ENCODE assay signal across 8 cellular contexts in the genomic region with DNA sequence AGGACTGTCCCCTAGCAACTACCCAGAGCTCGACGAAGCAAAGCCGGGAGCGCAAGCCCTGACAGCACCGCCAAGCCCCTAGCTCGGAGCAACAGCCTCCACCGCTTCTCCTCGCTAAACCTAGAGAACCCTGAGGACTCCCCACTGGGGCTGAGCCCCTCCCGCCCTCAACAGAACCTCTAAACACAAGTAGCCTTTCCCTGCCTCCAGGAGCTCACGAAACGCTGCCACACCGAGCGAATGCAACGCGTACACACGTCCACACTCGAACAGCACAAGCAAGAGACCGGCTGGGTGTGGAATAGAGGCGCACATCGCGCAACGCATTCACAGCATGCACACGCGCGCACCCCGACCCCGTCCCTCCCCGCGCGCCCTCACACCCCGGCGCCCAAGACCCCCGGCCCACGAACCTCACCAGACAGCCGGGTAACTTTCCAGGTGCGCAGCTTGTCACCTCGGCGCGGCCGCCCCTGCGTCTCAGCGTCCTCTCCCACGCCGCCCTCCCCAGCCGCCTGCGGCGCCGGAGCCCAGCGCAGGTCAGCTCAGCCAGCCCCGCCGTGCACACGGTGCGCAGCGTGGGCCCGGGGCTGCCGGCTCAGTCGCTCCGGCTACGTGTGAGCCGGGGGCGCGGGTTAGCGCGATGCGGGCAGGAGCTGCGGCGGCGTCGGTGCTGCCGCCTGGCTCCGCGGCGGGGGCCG. TPM values are rescaled to one million over a fixed set of nuclear protein-coding genes. Genes with fewer than 3 reads are reported as not detected.
A peak's percentile ranks its signal among the peaks of the same experiment; 100 is the strongest.
DNase-seq lines count a peak whose midpoint lies in the region; ATAC-seq, FAIRE-seq and TF ChIP-seq lines count a peak whose summit lies in the region.

No MANE protein-coding gene starts in this region.

- peak overlapping the region; percentile 85 for H2AFZ ChIP-seq in astrocyte (ENCODE audit: low read depth, low read length)

- H3K27me3 ChIP-seq in astrocyte (ENCODE audit: insufficient read depth, low read length): peaks cover 37% of the 10 kb centered on the region
- H3K27me3 ChIP-seq in stomach: peaks cover 10 to 69% (median 28%) of the 10 kb centered on the region in 3 donors

- peak; percentile 63 to 70 for ATAC-seq in activated T-cell treated with anti-CD3 and anti-CD28 coated beads, Interleukin-2, amount 50 U/mL, for 4 hours
- ATAC-seq in HG03354 (IDR thresholded peaks at IDR 0.05; ENCODE audit: poor library complexity, severe bottlenecking, unreplicated experiment): no peak
- ATAC-seq in HG03108 (IDR thresholded peaks at IDR 0.05; ENCODE audit: unreplicated experiment): no peak
- ATAC-seq in HG02588 (IDR thresholded peaks at IDR 0.05; ENCODE audit: unreplicated experiment): no peak

- H3K79me2 ChIP-seq in astrocyte (ENCODE audit: insufficient read depth, low read length): no peaks in the 10 kb centered on the region

- H3K4me1 Mint-ChIP-seq in activated T-cell treated with anti-CD3 and anti-CD28 coated beads, Interleukin-2, amount 50 U/mL, for 4 hours (ENCODE audit: low read depth): peaks cover 7% of the 10 kb centered on the region
- H3K4me1 Mint-ChIP-seq in astrocyte (ENCODE audit: low read depth, unreplicated experiment): no peaks in the 10 kb centered on the region

- H3K4me3 ChIP-seq in astrocyte (ENCODE audit: insufficient read depth, low read depth, low read length): peak overlapping the region; percentile 46
- peak overlapping the region; percentile 36 to 53 (median 46) for H3K4me3 ChIP-seq in stomach

- no peak overlapping the region for H3K27ac Mint-ChIP-seq in astrocyte (ENCODE audit: unreplicated experiment)

- H3K4me1 ChIP-seq in astrocyte (ENCODE audit: insufficient read depth, low read length): peaks cover 7% of the 10 kb centered on the region
- peaks cover 0 to 21% (median 14%) of the 10 kb centered on the region in 4 donors for H3K4me1 ChIP-seq in stomach

- no peaks in the 10 kb centered on the region for H3K9me3 Mint-ChIP-seq in activated T-cell treated with anti-CD3 and anti-CD28 coated beads, Interleukin-2, amount 50 U/mL, for 4 hours
- H3K9me3 Mint-ChIP-seq in astrocyte (ENCODE audit: unreplicated experiment): peaks cover 4% of the 10 kb centered on the region

- peak overlapping the region; percentile 90 for H3K4me2 ChIP-seq in astrocyte (ENCODE audit: low read length)

- H3K9ac ChIP-seq in astrocyte (ENCODE audit: low read length): no peak overlapping the region

- intact Hi-C loops in stomach (cut with DNase I; ENCODE audit: low total_unique reads): no loop called here

- no peak for DNase-seq in activated T-cell treated with anti-CD3 and anti-CD28 coated beads, Interleukin-2, amount 50 U/mL, for 4 hours
- no peak for DNase-seq in activated T-cell treated with anti-CD3 and anti-CD28 coated beads for 4 hours
- peak; percentile 6 for DNase-seq in astrocyte (ENCODE audit: low read depth)
- DNase-seq in islet precursor cell: peak; percentile 60
- DNase-seq in stomach: no peak

- no peak for TF ChIP-seq POLR2A in stomach (IDR thresholded peaks at IDR 0.05)

- H3K36me3 Mint-ChIP-seq in activated T-cell treated with anti-CD3 and anti-CD28 coated beads, Interleukin-2, amount 50 U/mL, for 4 hours (ENCODE audit: insufficient read depth): no peaks in the 10 kb centered on the region
- H3K36me3 Mint-ChIP-seq in astrocyte (ENCODE audit: low read depth, unreplicated experiment): no peaks in the 10 kb centered on the region

- H3K27ac ChIP-seq in astrocyte (ENCODE audit: low read depth, low read length) (no peak overlapping the region), stomach (no peak overlapping the region)

- TF ChIP-seq CTCF in astrocyte (IDR thresholded peaks at IDR 0.05; ENCODE audit: insufficient read depth, low read depth, low read length) (no peak), stomach (IDR thresholded peaks at IDR 0.05) (no peak)

- H3K36me3 ChIP-seq in astrocyte (ENCODE audit: insufficient read depth, low read length) (no peaks in the 10 kb centered on the region), stomach (no peaks in the 10 kb centered on the region)

- H3K4me3 Mint-ChIP-seq in activated T-cell treated with anti-CD3 and anti-CD28 coated beads, Interleukin-2, amount 50 U/mL, for 4 hours: peak overlapping the region; percentile 17
- peak overlapping the region; percentile 83 for H3K4me3 Mint-ChIP-seq in astrocyte (ENCODE audit: unreplicated experiment)

- H3K9me3 ChIP-seq in astrocyte (ENCODE audit: insufficient read depth, low read depth, low read length): no peaks in the 10 kb centered on the region
- H3K9me3 ChIP-seq in stomach: peaks cover 0 to 9% (median 0%) of the 10 kb centered on the region in 4 donors

- no peak for TF ChIP-seq EP300 in stomach (IDR thresholded peaks at IDR 0.05)

- FAIRE-seq in astrocyte (lab: Jason Lieb, UNC): no peak

- WGBS in stomach, 5 donors: 1 to 5% (median 2%) methylated on average over 12 to 74 of the region's 74 CpGs

- H4K20me1 ChIP-seq in astrocyte (ENCODE audit: insufficient read depth, low read length): no peaks in the 10 kb centered on the region

- peaks cover 27% of the 10 kb centered on the region for H3K27me3 Mint-ChIP-seq in activated T-cell treated with anti-CD3 and anti-CD28 coated beads, Interleukin-2, amount 50 U/mL, for 4 hours (ENCODE audit: low read depth)
- peaks cover 28% of the 10 kb centered on the region for H3K27me3 Mint-ChIP-seq in astrocyte (ENCODE audit: low read depth, unreplicated experiment)

RNA-seq across cellular contexts. Expression of a gene that starts 0.4 kb away (rescaled TPM):
- under 1 TPM; 0.05 to 0.32 (median 0.05) TPM for total RNA-seq in activated T-cell treated with anti-CD3 and anti-CD28 coated beads, Interleukin-2, amount 50 U/mL, for 4 hours
- total RNA-seq in astrocyte: 0.23 and 0.29 TPM in 2 replicates
- total RNA-seq in stomach: 1 to 10 TPM in 1 of 5 donors, under 1 TPM in 1, not detected in 3; 0.58 to 2.9 TPM
- under 1 TPM; 0.19 to 0.61 (median 0.23) TPM for polyA plus RNA-seq in stomach

Comparison
In these comparisons a context has a peak if more than half of its experiments do, and no peak if none do; other contexts are left out.
1. ATAC-seq: peak in activated T-cell treated with anti-CD3 and anti-CD28 coated beads, Interleukin-2, amount 50 U/mL, for 4 hours (2 of 2); none in HG03354 (single experiment), HG03108 (single experiment) and HG02588 (single experiment).
2. DNase-seq: peak in astrocyte (single experiment) and islet precursor cell (single experiment); none in activated T-cell treated with anti-CD3 and anti-CD28 coated beads, Interleukin-2, amount 50 U/mL, for 4 hours (single experiment), activated T-cell treated with anti-CD3 and anti-CD28 coated beads for 4 hours (single experiment) and stomach (single experiment).